In genomic region chr18:1585881-1586488, GRCh38 we compare ENCODE assay signal across 8 cellular contexts.
DNase-seq lines count a peak whose midpoint lies in the region; ATAC-seq, FAIRE-seq and TF ChIP-seq lines count a peak whose summit lies in the region.

No MANE protein-coding gene starts in this region.

- POLR2A ChIA-PET in A673 (lab: Charles Lee; ENCODE audit: low non-redundant PET), result no interaction called here
- POLR2A ChIA-PET in H1 (lab: Charles Lee; ENCODE audit: partially characterized antibody), result no interaction called here

- no peak overlapping the region for H3K23ac ChIP-seq in H1 (ENCODE audit: insufficient read length)

- H4K20me1 ChIP-seq in H1 (replicated peaks in 1 of 2; ENCODE audit: control insufficient read depth in 1 of 2, insufficient read depth in 2 of 2, low read length in 2 of 2) (no peaks in the 10 kb centered on the region), neural cell (ENCODE audit: insufficient read depth) (no peaks in the 10 kb centered on the region)

- CTCF ChIA-PET in A673 (lab: Charles Lee) (interaction anchor here (0.5 to 1.3 kb wide), 2 partner anchors 78 to 648 kb away, joined by 3 to 8 read pairs; no protein-coding TSS in a partner anchor), H1 (lab: Charles Lee; ENCODE audit: partially characterized antibody) (interaction anchor here (0.6 to 1.7 kb wide), 15 partner anchors 10 to 956 kb away, joined by 3 to 7 read pairs (median 3); no protein-coding TSS in a partner anchor)

- no peaks in the 10 kb centered on the region for H3F3A ChIP-seq in neural cell (ENCODE audit: insufficient read depth, low read length, poor library complexity, severe bottlenecking)

- peak; percentile 72 for TF ChIP-seq CTCF in A673 (conservative IDR thresholded peaks at IDR 0.05; ENCODE audit: low read depth, low read length)
- peak in 2 of 3 experiments; percentile 31 to 45; a peak in 2 of 4 replicates for TF ChIP-seq CTCF in H1 (IDR thresholded peaks at IDR 0.05; ENCODE audit: control extremely low read depth in 1 of 3, insufficient read depth in 1 of 3, low read depth in 1 of 3, low read length in 3 of 3)
- TF ChIP-seq CTCF in neural cell (IDR thresholded peaks at IDR 0.05; ENCODE audit: poor library complexity, severe bottlenecking), result peak; percentile 79
- TF ChIP-seq CTCF in lower leg skin (IDR thresholded peaks at IDR 0.05), result no peak

- H2BK12ac ChIP-seq in H1 (ENCODE audit: low read depth, low read length), result no peak overlapping the region

- TF ChIP-seq POLR2A in H1 (IDR thresholded peaks at IDR 0.05; ENCODE audit: control extremely low read depth in 1 of 2, low read depth in 2 of 2, low read length in 2 of 2) (no peak), lower leg skin (IDR thresholded peaks at IDR 0.05) (no peak)

- H2AK5ac ChIP-seq in H1 (ENCODE audit: low read depth, low read length), result no peak overlapping the region

- no peak overlapping the region for H4K5ac ChIP-seq in H1 (ENCODE audit: insufficient read length, low read depth, low read length)

- no peaks in the 10 kb centered on the region for H3K9me2 ChIP-seq in neural cell (ENCODE audit: insufficient read depth, low read length)

- intact Hi-C loops in A673 (cut with micrococcal nuclease; ENCODE audit: unreplicated experiment), result loop anchor here (5.0 to 10.0 kb wide), 4 partner anchors 76 to 961 kb away; no protein-coding TSS in a partner anchor
- intact Hi-C loops in lower leg skin (cut with DNase I; ENCODE audit: low total_unique reads), result no loop called here

- no peak overlapping the region for H3K4ac ChIP-seq in H1 (replicated peaks; ENCODE audit: insufficient read length, low read depth, low read length)

- H2BK20ac ChIP-seq in H1 (ENCODE audit: low read length), result no peak overlapping the region

- WGBS in H1 (ENCODE audit: extremely low coverage in 1 of 2, insufficient coverage in 1 of 2, insufficient read length in 1 of 2, insufficient replicate concordance in 2 of 2, low coverage in 1 of 2, low lambda C conversion rate in 2 of 2, missing lambda C conversion rate in 1 of 2), 2 experiments, result 25% methylated on average over 7 of the region's 7 CpGs; no CpG with 5 or more reads in 1 of the 2 experiments
- 4 to 5% methylated on average over 7 of the region's 7 CpGs for WGBS in lower leg skin, 2 donors

- H3K9ac ChIP-seq in NT2/D1 (ENCODE audit: insufficient read length, low read depth) (no peak overlapping the region), H1 (replicated peaks in 1 of 4; ENCODE audit: extremely low read depth in 1 of 4, low read depth in 3 of 4, low read length in 3 of 4) (no peak overlapping the region), neural cell (ENCODE audit: low read length) (no peak overlapping the region)

- H4K91ac ChIP-seq in H1 (replicated peaks; ENCODE audit: insufficient read length, low read length), result no peak overlapping the region

- H3K4me2 ChIP-seq in H1 (ENCODE audit: insufficient read depth in 1 of 2, low read depth in 2 of 2, low read length in 2 of 2) (no peak overlapping the region), neural cell (ENCODE audit: low read length) (no peak overlapping the region)

- peak; percentile 65 for ATAC-seq in GM18502 (IDR thresholded peaks at IDR 0.05; ENCODE audit: poor library complexity, unreplicated experiment)
- ATAC-seq in HG03558 (IDR thresholded peaks at IDR 0.05; ENCODE audit: extremely low read depth, unreplicated experiment), result peak; percentile 63

- H3K56ac ChIP-seq in H1 (replicated peaks; ENCODE audit: insufficient read length, low read depth, low read length), result no peak overlapping the region

- H3K9me3 ChIP-seq in A673 (ENCODE audit: low read depth, low read length, poor library complexity, severe bottlenecking) (no peaks in the 10 kb centered on the region), NT2/D1 (ENCODE audit: insufficient read depth, low read length) (no peaks in the 10 kb centered on the region), H1 (ENCODE audit: insufficient read depth in 2 of 2, low read depth in 1 of 2, low read length in 1 of 2) (no peaks in the 10 kb centered on the region; a peak in 1 of 4 replicates), neural cell (ENCODE audit: low read length) (no peaks in the 10 kb centered on the region)

- H3K79me1 ChIP-seq in H1 (ENCODE audit: low read depth, low read length), result no peaks in the 10 kb centered on the region

- no peak overlapping the region for H2AFZ ChIP-seq in H1 (ENCODE audit: low read length)
- no peak overlapping the region for H2AFZ ChIP-seq in neural cell (ENCODE audit: low read depth, low read length)

- H2BK120ac ChIP-seq in H1 (replicated peaks; ENCODE audit: low read depth, low read length), result no peak overlapping the region

- H3K4me3 ChIP-seq in A673 (ENCODE audit: low read depth, low read length, poor library complexity, severe bottlenecking) (no peak overlapping the region), NT2/D1 (ENCODE audit: insufficient read length, low read depth) (no peak overlapping the region), H1 (ENCODE audit: extremely low read depth in 1 of 4, insufficient read depth in 2 of 4, low read depth in 3 of 4, low read length in 4 of 4) (no peak overlapping the region), neural cell (ENCODE audit: low read length) (no peak overlapping the region), lower leg skin (ENCODE audit: low read depth, poor library complexity, severe bottlenecking) (no peak overlapping the region)

- TF ChIP-seq RAD21 in H1 (IDR thresholded peaks at IDR 0.05 in 1 of 2, conservative IDR thresholded peaks at IDR 0.05 in 1 of 2; ENCODE audit: low read depth in 2 of 2, low read length in 2 of 2) (peak; percentile 49 to 52), neural cell (conservative IDR thresholded peaks at IDR 0.05) (peak; percentile 80)

- H4K8ac ChIP-seq in H1 (ENCODE audit: extremely low read depth, insufficient read depth, low read length), result no peak overlapping the region

- H3K79me2 ChIP-seq in H1 (ENCODE audit: control insufficient read depth in 1 of 2, insufficient read depth in 2 of 2, low read length in 2 of 2) (no peaks in the 10 kb centered on the region), neural cell (replicated peaks; ENCODE audit: insufficient read depth, low read length) (no peaks in the 10 kb centered on the region)

- H3K27me3 ChIP-seq in A673 (replicated peaks; ENCODE audit: insufficient read depth, low read depth, low read length, poor library complexity) (peaks cover 8% of the 10 kb centered on the region), NT2/D1 (ENCODE audit: insufficient read depth, insufficient read length) (no peaks in the 10 kb centered on the region), H1 (replicated peaks in 1 of 4; ENCODE audit: control insufficient read depth in 3 of 4, extremely low read depth in 1 of 4, insufficient read depth in 3 of 4, low read length in 3 of 4) (no peaks in the 10 kb centered on the region), neural cell (ENCODE audit: insufficient read depth, low read depth, low read length) (no peaks in the 10 kb centered on the region)

- no peak overlapping the region for H3K14ac ChIP-seq in H1 (ENCODE audit: insufficient read length)

- H2BK5ac ChIP-seq in H1 (ENCODE audit: low read depth, low read length), result no peak overlapping the region

- no TSS peak for BruUV-seq in A673 (replicated peaks; lab: Mats Ljungman, UMichigan)

- no peak overlapping the region for H3K18ac ChIP-seq in H1 (ENCODE audit: extremely low read depth, low read length)

- peak; percentile 60 for DNase-seq in A673 (ENCODE audit: low spot score)
- DNase-seq in NT2/D1 (ENCODE audit: low read depth, low spot score), result peak; percentile 1
- no peak for DNase-seq in H1 (ENCODE audit: low read depth in 1 of 2, low spot score in 2 of 2)
- DNase-seq in foreskin melanocyte, result no peak
- DNase-seq in lower leg skin (ENCODE audit: low spot score in 2 of 2), result no peak

- no peak for TF ChIP-seq EP300 in H1 (IDR thresholded peaks at IDR 0.05; ENCODE audit: borderline replicate concordance in 1 of 2, low read depth in 2 of 2, low read length in 2 of 2)
- no peak for TF ChIP-seq EP300 in neural cell (conservative IDR thresholded peaks at IDR 0.05; ENCODE audit: poor library complexity, severe bottlenecking)

- H3K27ac ChIP-seq in A673 (ENCODE audit: low read depth, low read length, poor library complexity, severe bottlenecking) (no peak overlapping the region), H1 (ENCODE audit: low read depth, low read length) (no peak overlapping the region), neural cell (ENCODE audit: low read length) (no peak overlapping the region)

- FAIRE-seq in H1 (lab: Jason Lieb, UNC), result peak; percentile 88

- H3K4me1 ChIP-seq in A673 (ENCODE audit: insufficient read depth, low read length, poor library complexity, severe bottlenecking) (no peaks in the 10 kb centered on the region), NT2/D1 (ENCODE audit: insufficient read depth, insufficient read length) (no peaks in the 10 kb centered on the region), H1 (replicated peaks in 1 of 4; ENCODE audit: control insufficient read depth in 3 of 4, insufficient read depth in 4 of 4, low read length in 3 of 4) (no peaks in the 10 kb centered on the region)

- no peaks in the 10 kb centered on the region for H3K23me2 ChIP-seq in H1 (ENCODE audit: low read depth, low read length)

- no peak overlapping the region for H2BK15ac ChIP-seq in H1 (ENCODE audit: low read length)

- H3K36me3 ChIP-seq in A673 (ENCODE audit: insufficient read depth, low read length, poor library complexity, severe bottlenecking), result no peaks in the 10 kb centered on the region
- H3K36me3 ChIP-seq in NT2/D1 (ENCODE audit: insufficient read depth, insufficient read length, low read length), result no peaks in the 10 kb centered on the region
- H3K36me3 ChIP-seq in H1 (ENCODE audit: control insufficient read depth in 2 of 4, insufficient read depth in 4 of 4, low read length in 3 of 4), result no peaks in the 10 kb centered on the region
- H3K36me3 ChIP-seq in neural cell (ENCODE audit: insufficient read depth, low read length), result no peaks in the 10 kb centered on the region

TF ChIP-seq in H1, 55 proteins besides CTCF, POLR2A, EP300 and RAD21 (continues in another document):
- no peak for TF ChIP-seq SIRT6 (IDR thresholded peaks at IDR 0.05; ENCODE audit: low read length)
- no peak for TF ChIP-seq SIX5 (IDR thresholded peaks at IDR 0.05; ENCODE audit: low read depth, low read length)
- TF ChIP-seq BCL11A (IDR thresholded peaks at IDR 0.05; ENCODE audit: low read depth in 2 of 2, low read length in 2 of 2), result no peak
- TF ChIP-seq PHF8 (conservative IDR thresholded peaks at IDR 0.05; ENCODE audit: low read depth, low read length), result no peak

TF ChIP-seq in neural cell, 6 proteins besides CTCF, POLR2A, EP300 and RAD21 (continues in another document):
- TF ChIP-seq SMC3 (conservative IDR thresholded peaks at IDR 0.05; ENCODE audit: poor library complexity) (peak; percentile 84), POLR2AphosphoS5 (IDR thresholded peaks at IDR 0.05) (no peak)

Comparison
In these comparisons a context has a peak if more than half of its experiments do, and no peak if none do; other contexts are left out.
1. DNase-seq: peak in A673 (single experiment) and NT2/D1 (single experiment); none in H1 (0 of 2), foreskin melanocyte (single experiment) and lower leg skin (0 of 2).
2. CTCF ChIP-seq: peak in A673 (single experiment), H1 (2 of 3) and neural cell (single experiment); none in lower leg skin (0 of 3).